ENCODE assay signal across 8 cellular contexts in the genomic region with DNA sequence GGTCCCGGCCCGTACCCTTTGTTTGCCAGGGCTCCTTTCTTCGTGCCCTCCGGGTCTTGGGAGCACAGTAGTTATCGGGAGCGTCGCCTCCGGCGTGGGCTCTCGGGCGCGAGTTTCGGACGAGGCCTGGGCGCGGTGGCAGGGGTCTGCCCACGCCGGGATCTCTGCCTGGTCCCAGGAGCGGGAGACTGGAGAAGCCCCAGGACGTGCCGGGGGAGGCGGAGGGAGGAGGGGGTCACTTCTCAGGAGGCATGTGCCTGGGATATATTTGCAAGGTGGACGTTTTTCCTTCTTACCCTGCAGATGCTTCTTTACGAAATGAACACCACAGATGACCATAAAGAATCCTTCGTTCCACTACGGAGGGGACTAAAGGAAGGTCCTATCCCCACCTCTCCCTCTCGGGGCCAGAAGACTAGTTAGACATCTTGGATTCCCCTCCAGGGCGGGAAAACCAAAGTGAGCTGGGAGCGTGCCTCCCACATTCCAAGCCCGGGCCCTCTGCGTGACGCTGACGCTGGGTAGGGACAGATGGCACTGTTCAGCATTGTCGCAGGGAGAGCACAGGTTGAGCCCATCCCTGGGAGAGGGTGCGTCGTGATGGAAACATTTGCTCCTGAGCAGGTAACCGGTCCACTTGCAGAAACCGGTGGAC. TPM values are rescaled to one million over a fixed set of nuclear protein-coding genes. Genes with fewer than 3 reads are reported as not detected.
DNase-seq lines count a peak whose midpoint lies in the region; ATAC-seq and TF ChIP-seq lines count a peak whose summit lies in the region.

No MANE protein-coding gene starts in this region.

- H3K4me3 ChIP-seq in MG63 (peak overlapping the region; percentile 96), epithelial cell of esophagus (ENCODE audit: low read length) (peak overlapping the region; percentile 26)

- no peaks in the 10 kb centered on the region for H3K9me3 Mint-ChIP-seq in CD4-positive, alpha-beta T cell
- H3K9me3 Mint-ChIP-seq in nephron progenitor cell: peaks cover 7% of the 10 kb centered on the region

- H3K27me3 ChIP-seq in CD4-positive, alpha-beta T cell (ENCODE audit: control insufficient read depth, insufficient read depth, low read length): peaks cover 29% of the 10 kb centered on the region
- H3K27me3 ChIP-seq in MG63: no peaks in the 10 kb centered on the region

- POLR2A ChIA-PET in CD4-positive, alpha-beta T cell (lab: Charles Lee): interaction anchor here (1.0 kb wide), 2 partner anchors 15 to 17 kb away, joined by 3 read pairs; no protein-coding TSS in a partner anchor

- peaks cover 5% of the 10 kb centered on the region for H3K4me1 Mint-ChIP-seq in CD4-positive, alpha-beta T cell (ENCODE audit: low read depth)
- peaks cover 52% of the 10 kb centered on the region for H3K4me1 Mint-ChIP-seq in nephron progenitor cell

- TF ChIP-seq CTCF in CD4-positive, alpha-beta T cell (IDR thresholded peaks at IDR 0.05): no peak
- TF ChIP-seq CTCF in epithelial cell of esophagus (IDR thresholded peaks at IDR 0.05; ENCODE audit: insufficient read depth, low read depth, low read length, missing control alignments) (no peak), nephron progenitor cell (IDR thresholded peaks at IDR 0.05) (no peak)

- no peaks in the 10 kb centered on the region for H3K36me3 Mint-ChIP-seq in CD4-positive, alpha-beta T cell (ENCODE audit: low read depth)
- H3K36me3 Mint-ChIP-seq in nephron progenitor cell (ENCODE audit: low read depth): peaks cover 15% of the 10 kb centered on the region

- CTCF ChIA-PET in CD4-positive, alpha-beta T cell (lab: Charles Lee): no interaction called here

- peaks cover 39% of the 10 kb centered on the region for H3K36me3 ChIP-seq in MG63

- H3K4me3 Mint-ChIP-seq in CD4-positive, alpha-beta T cell: peak overlapping the region; percentile 65
- peak overlapping the region; percentile 23 for H3K4me3 Mint-ChIP-seq in nephron progenitor cell

- H3K27me3 Mint-ChIP-seq in CD4-positive, alpha-beta T cell: peaks cover 20% of the 10 kb centered on the region
- peaks cover 14% of the 10 kb centered on the region for H3K27me3 Mint-ChIP-seq in nephron progenitor cell (ENCODE audit: low read depth, poor library complexity)

- DNase-seq in CD4-positive, alpha-beta T cell: no peak
- DNase-seq in MG63 (no peak), epithelial cell of esophagus (ENCODE audit: low read depth) (no peak), nephron progenitor cell (no peak), SKM-1 (lab: John Stamatoyannopoulos, UW; ENCODE audit: unreplicated experiment) (no peak), NCI-H526 treated with DMSO at 0.1 percent for 48 hours (lab: John Stamatoyannopoulos, UW) (no peak), occipital lobe (lab: John Stamatoyannopoulos, UW) (no peak)

- no peaks in the 10 kb centered on the region for H3K9me3 ChIP-seq in CD4-positive, alpha-beta T cell (ENCODE audit: control insufficient read depth, low read length)
- no peaks in the 10 kb centered on the region for H3K9me3 ChIP-seq in MG63

- ATAC-seq in CD4-positive, alpha-beta T cell (ENCODE audit: poor library complexity): no peak
- ATAC-seq in GM19328 (IDR thresholded peaks at IDR 0.05; ENCODE audit: unreplicated experiment): no peak

- intact Hi-C loops in CD4-positive, alpha-beta T cell (cut with DNase I, micrococcal nuclease): no loop called here

- H3K27ac ChIP-seq in CD4-positive, alpha-beta T cell (ENCODE audit: low read depth, low read length): no peak overlapping the region

- H3K27ac Mint-ChIP-seq in CD4-positive, alpha-beta T cell: no peak overlapping the region
- H3K27ac Mint-ChIP-seq in nephron progenitor cell: no peak overlapping the region

RNA-seq across cellular contexts. Expression of a gene that starts 0.5 kb away (rescaled TPM):
- under 1 TPM; 0.41 to 0.42 TPM for total RNA-seq in CD4-positive, alpha-beta T cell
- total RNA-seq in MG63 (2014; rRNA removed; shearing (Covaris generic); ENCODE audit: low replicate concordance): 166 and 245 TPM in 2 replicates
- 4.4 TPM for total RNA-seq in occipital lobe

Comparison
In these comparisons a context has a peak if more than half of its experiments do, and no peak if none do; other contexts are left out.
1. RNA of a gene that starts 0.5 kb away (total RNA-seq): 166 to 245 TPM in MG63; 4.4 TPM in occipital lobe (single experiment) and 0.41 to 0.42 TPM in CD4-positive, alpha-beta T cell; every median in the first group is over 10 times any median in the second.